Comparison of ENCODE assay signal across 32 cellular contexts in the genomic region with DNA sequence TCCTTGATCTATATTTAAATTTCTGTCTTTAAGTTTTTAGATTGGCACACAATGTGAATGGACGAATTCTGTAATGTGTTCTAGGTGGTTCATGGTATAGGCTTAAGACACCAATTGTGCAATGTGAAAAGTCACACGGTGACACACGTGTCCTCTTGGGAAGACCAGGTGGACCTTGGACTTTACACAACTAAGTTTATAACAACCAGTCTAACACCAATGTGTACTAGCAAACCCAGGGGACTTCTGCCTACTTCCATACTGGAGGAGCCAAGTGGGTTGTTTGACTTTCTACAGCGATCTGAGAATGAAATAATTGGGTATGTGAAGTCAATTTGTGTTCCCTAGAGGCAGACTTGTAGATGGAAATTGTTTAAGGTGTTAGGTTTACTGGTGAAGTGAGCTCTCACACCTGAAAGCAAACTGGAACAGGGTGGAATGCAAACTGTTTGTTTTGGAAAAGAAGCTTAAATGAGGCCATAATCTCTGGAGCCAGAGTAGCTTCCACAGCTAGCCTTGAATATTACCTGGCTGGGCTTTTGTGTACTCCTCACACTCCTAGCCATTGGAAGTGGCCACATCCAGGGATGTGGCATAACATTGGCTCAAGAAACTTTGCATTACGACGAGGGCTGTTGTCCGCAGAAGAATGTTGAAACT. TPM values are rescaled to one million over a fixed set of nuclear protein-coding genes. Genes with fewer than 3 reads are reported as not detected.
A peak's percentile ranks its signal among the peaks of the same experiment; 100 is the strongest.
DNase-seq lines count a peak whose midpoint lies in the region; ATAC-seq, FAIRE-seq and TF ChIP-seq lines count a peak whose summit lies in the region.
"Had no signal": no experiment of that assay in that cellular context is flagged by ENCODE, and none has a peak within 500 bp of the region (broad histone marks: within the 10 kb centered on the region; RNA-seq: fewer than 3 reads in every experiment).

No MANE protein-coding gene starts in this region.

- H3K4me1 ChIP-seq in Caco-2, result peaks cover 18% of the 10 kb centered on the region
- H3K4me1 ChIP-seq in K562 (replicated peaks in 1 of 2; ENCODE audit: control insufficient read depth in 2 of 2, insufficient read depth in 2 of 2, low read length in 2 of 2), result peaks cover 0 to 41% of the 10 kb centered on the region in 2 experiments; a peak in 3 of 5 replicates
- H3K4me1 ChIP-seq: neural progenitor cell, testis had no signal

- no peaks in the 10 kb centered on the region for H3K27me3 Mint-ChIP-seq in activated CD4-positive, alpha-beta T cell treated with anti-CD3 and anti-CD28 coated beads, Interleukin-2, amount 10 ng/mL, durations not matched to agents 7 days and 5 days
- no peaks in the 10 kb centered on the region for H3K27me3 Mint-ChIP-seq in Caco-2 (ENCODE audit: insufficient read depth, unreplicated experiment)
- H3K27me3 Mint-ChIP-seq in naive thymus-derived CD8-positive, alpha-beta T cell, result no peaks in the 10 kb centered on the region
- H3K27me3 Mint-ChIP-seq: activated naive CD4-positive, alpha-beta T cell treated with anti-CD3 and anti-CD28 coated beads, Interleukin-2, amount 50 U/mL, for 24 hours had no signal

- TF ChIP-seq RAD21 in K562 (CRISPR knock-in tag; conservative IDR thresholded peaks at IDR 0.05 in 1 of 2, IDR thresholded peaks at IDR 0.05 in 1 of 2), result no peak

- H3K4me3 Mint-ChIP-seq in activated CD4-positive, alpha-beta T cell treated with anti-CD3 and anti-CD28 coated beads, Interleukin-2, amount 10 ng/mL, durations not matched to agents 7 days and 5 days, result no peak overlapping the region
- no peak overlapping the region for H3K4me3 Mint-ChIP-seq in Caco-2 (ENCODE audit: unreplicated experiment)
- peak overlapping the region in 7 of 10 donors; percentile 9 to 73 (median 29) for H3K4me3 Mint-ChIP-seq in naive thymus-derived CD8-positive, alpha-beta T cell
- H3K4me3 Mint-ChIP-seq: neural progenitor cell had no signal

- TF ChIP-seq POLR2A in K562 (conservative IDR thresholded peaks at IDR 0.05), result no peak

- no peaks in the 10 kb centered on the region for H3K9me3 Mint-ChIP-seq in activated CD4-positive, alpha-beta T cell treated with anti-CD3 and anti-CD28 coated beads, Interleukin-2, amount 10 ng/mL, durations not matched to agents 7 days and 5 days
- no peaks in the 10 kb centered on the region for H3K9me3 Mint-ChIP-seq in Caco-2 (ENCODE audit: unreplicated experiment)
- no peaks in the 10 kb centered on the region for H3K9me3 Mint-ChIP-seq in naive thymus-derived CD8-positive, alpha-beta T cell
- H3K9me3 Mint-ChIP-seq: activated naive CD4-positive, alpha-beta T cell treated with anti-CD3 and anti-CD28 coated beads, Interleukin-2, amount 50 U/mL, for 24 hours; activated T-cell treated with anti-CD3 and anti-CD28 coated beads, Interleukin-2, amount 50 U/mL, for 72 hours; CD8-positive, alpha-beta T cell; neural progenitor cell had no signal

- no peaks in the 10 kb centered on the region for H3K79me2 ChIP-seq in K562 (ENCODE audit: control insufficient read depth, insufficient read depth, low read length)

- no peaks in the 10 kb centered on the region for H3K36me3 ChIP-seq in Caco-2 (ENCODE audit: control insufficient read depth, insufficient read depth, low read length)
- no peaks in the 10 kb centered on the region; the same call in 2 of the 3 replicates for H3K36me3 ChIP-seq in K562 (ENCODE audit: control insufficient read depth, insufficient read depth, low read length)
- H3K36me3 ChIP-seq: heart right ventricle, neural progenitor cell, WERI-Rb-1 had no signal

- POLR2A ChIA-PET in activated CD4-positive, alpha-beta T cell treated with anti-CD3 and anti-CD28 coated beads, Interleukin-2, amount 10 ng/mL, durations not matched to agents 7 days and 5 days (lab: Charles Lee), result no interaction called here
- POLR2A ChIA-PET in Caco-2 (lab: Charles Lee) (no interaction called here), K562 (lab: Yijun Ruan, JAX) (interaction anchor here (0.6 to 0.9 kb wide), 3 partner anchors 12 to 243 kb away, joined by 3 to 5 read pairs (median 4); no protein-coding TSS in a partner anchor)
- POLR2A ChIA-PET in naive thymus-derived CD8-positive, alpha-beta T cell (lab: Charles Lee), result interaction anchor here (0.8 to 1.4 kb wide), 3 partner anchors 10 to 299 kb away, joined by 3 to 6 read pairs (median 3); no protein-coding TSS in a partner anchor

- no peaks in the 10 kb centered on the region for H3K27me3 ChIP-seq in Caco-2 (replicated peaks; ENCODE audit: control insufficient read depth, insufficient read depth, low read length)
- H3K27me3 ChIP-seq in K562 (ENCODE audit: control insufficient read depth in 2 of 2, insufficient read depth in 2 of 2, low read length in 2 of 2), result no peaks in the 10 kb centered on the region
- H3K27me3 ChIP-seq: neural progenitor cell, testis had no signal

- no peaks in the 10 kb centered on the region for H4K20me1 ChIP-seq in K562 (replicated peaks; ENCODE audit: control insufficient read depth, insufficient read depth, low read length)

- H3K9me3 ChIP-seq in Caco-2 (no peaks in the 10 kb centered on the region), K562 (replicated peaks; ENCODE audit: control insufficient read depth, insufficient read depth, low read depth, low read length) (no peaks in the 10 kb centered on the region)
- H3K9me3 ChIP-seq: heart right ventricle, testis had no signal

- H3K4me2 ChIP-seq in K562 (ENCODE audit: insufficient read depth, low read length), result no peak overlapping the region
- H3K4me2 ChIP-seq: neural progenitor cell had no signal

- H2AFZ ChIP-seq in K562 (ENCODE audit: low read depth, low read length), result peak overlapping the region; percentile 48
- H2AFZ ChIP-seq: neural progenitor cell had no signal

- peaks cover 20% of the 10 kb centered on the region for H3K4me1 Mint-ChIP-seq in activated CD4-positive, alpha-beta T cell treated with anti-CD3 and anti-CD28 coated beads, Interleukin-2, amount 10 ng/mL, durations not matched to agents 7 days and 5 days
- H3K4me1 Mint-ChIP-seq in Caco-2 (ENCODE audit: low read depth, unreplicated experiment), result peaks cover 15% of the 10 kb centered on the region
- H3K4me1 Mint-ChIP-seq in naive thymus-derived CD8-positive, alpha-beta T cell, result peaks cover 11 to 61% (median 42%) of the 10 kb centered on the region in 4 donors

- H3K27ac ChIP-seq in K562 (ENCODE audit: extremely low read depth, low read depth, low read length), result no peak overlapping the region
- H3K27ac ChIP-seq: heart right ventricle, neural progenitor cell, testis, WERI-Rb-1 had no signal

- H3K9me1 ChIP-seq in K562 (ENCODE audit: control insufficient read depth, insufficient read depth, low read length), result no peaks in the 10 kb centered on the region

- TF ChIP-seq CTCF in Caco-2 (IDR thresholded peaks at IDR 0.05; ENCODE audit: insufficient read depth in 1 of 2, low read depth in 1 of 2, low read length in 1 of 2, severe bottlenecking in 1 of 2, unreplicated experiment in 1 of 2), result no peak
- no peak for TF ChIP-seq CTCF in K562 (IDR thresholded peaks at IDR 0.05 in 2 of 3, conservative IDR thresholded peaks at IDR 0.05 in 1 of 3; ENCODE audit: insufficient read depth in 2 of 3, low read depth in 1 of 3, low read length in 3 of 3)
- TF ChIP-seq CTCF in D721Med (IDR thresholded peaks at IDR 0.05; ENCODE audit: insufficient read depth, missing control alignments), result no peak

- H3K9ac ChIP-seq in K562 (ENCODE audit: insufficient read depth in 1 of 2, low read depth in 2 of 2, low read length in 2 of 2), result no peak overlapping the region
- H3K9ac ChIP-seq: neural progenitor cell had no signal

- in situ Hi-C loops in K562 (cut with MboI), result loop anchor here (5.0 to 25.0 kb wide), 2 partner anchors 385 to 1250 kb away; no protein-coding TSS in a partner anchor

- peak overlapping the region; percentile 47 for H3K27ac Mint-ChIP-seq in activated CD4-positive, alpha-beta T cell treated with anti-CD3 and anti-CD28 coated beads, Interleukin-2, amount 10 ng/mL, durations not matched to agents 7 days and 5 days
- peak overlapping the region; percentile 67 for H3K27ac Mint-ChIP-seq in Caco-2 (ENCODE audit: unreplicated experiment)
- peak overlapping the region in 6 of 10 donors; percentile 3 to 83 (median 59) for H3K27ac Mint-ChIP-seq in naive thymus-derived CD8-positive, alpha-beta T cell
- H3K27ac Mint-ChIP-seq: activated T-cell treated with anti-CD3 and anti-CD28 coated beads, Interleukin-2, amount 50 U/mL, for 72 hours; neural progenitor cell had no signal

- no peak for ATAC-seq in K562
- ATAC-seq in naive thymus-derived CD8-positive, alpha-beta T cell, result no peak

- WGBS in K562 (ENCODE audit: insufficient coverage, low coverage, missing lambda C conversion rate), result 73% methylated on average over 7 of the region's 7 CpGs

- CTCF ChIA-PET in activated CD4-positive, alpha-beta T cell treated with anti-CD3 and anti-CD28 coated beads, Interleukin-2, amount 10 ng/mL, durations not matched to agents 7 days and 5 days (lab: Charles Lee), result interaction anchor here (1.0 to 2.5 kb wide), 4 partner anchors 9 to 298 kb away, joined by 3 to 9 read pairs (median 6); no protein-coding TSS in a partner anchor
- CTCF ChIA-PET in Caco-2 (lab: Charles Lee), result interaction anchor here (1.2 kb wide), 1 partner anchor 376 kb away, joined by 3 read pairs; no protein-coding TSS in a partner anchor
- CTCF ChIA-PET in K562 (lab: Yijun Ruan, JAX; ENCODE audit: low intra/inter-chr PET ratio), result interaction anchor here (1.9 to 2.9 kb wide), 2 partner anchors 242 to 387 kb away, joined by 6 to 17 read pairs; no protein-coding TSS in a partner anchor

- no peak for TF ChIP-seq EP300 in K562 (IDR thresholded peaks at IDR 0.05; ENCODE audit: low read length)

- H3K36me3 Mint-ChIP-seq in activated CD4-positive, alpha-beta T cell treated with anti-CD3 and anti-CD28 coated beads, Interleukin-2, amount 10 ng/mL, durations not matched to agents 7 days and 5 days (ENCODE audit: low read depth), result no peaks in the 10 kb centered on the region
- H3K36me3 Mint-ChIP-seq in Caco-2 (ENCODE audit: insufficient read depth, unreplicated experiment), result no peaks in the 10 kb centered on the region
- H3K36me3 Mint-ChIP-seq in naive thymus-derived CD8-positive, alpha-beta T cell, result no peaks in the 10 kb centered on the region
- H3K36me3 Mint-ChIP-seq: activated naive CD4-positive, alpha-beta T cell treated with anti-CD3 and anti-CD28 coated beads, Interleukin-2, amount 50 U/mL, for 24 hours; CD8-positive, alpha-beta T cell; neural progenitor cell had no signal

- intact Hi-C loops in Caco-2 (cut with micrococcal nuclease; ENCODE audit: unreplicated experiment), result loop anchor here (1.0 to 10.0 kb wide), 2 partner anchors 51 to 102 kb away; no protein-coding TSS in a partner anchor
- intact Hi-C loops in K562 (cut with micrococcal nuclease), result no loop called here

- no peak overlapping the region for H3K4me3 ChIP-seq in Caco-2 (ENCODE audit: low read depth, low read length)
- no peak overlapping the region for H3K4me3 ChIP-seq in K562
- H3K4me3 ChIP-seq: heart right ventricle, neural progenitor cell, testis had no signal

- FAIRE-seq in K562 (lab: Jason Lieb, UNC) (no peak), D721Med (lab: Jason Lieb, UNC) (no peak)
- FAIRE-seq: bronchial epithelial cell, endothelial cell of umbilical vein, frontal cortex, GM12891, urothelium cell line had no signal

- no peak for DNase-seq in activated CD4-positive, alpha-beta T cell treated with anti-CD3 and anti-CD28 coated beads, Interleukin-2, amount 10 ng/mL, durations not matched to agents 7 days and 5 days
- no peak for DNase-seq in activated CD4-positive, alpha-beta T cell treated with anti-CD3 and anti-CD28 coated beads, Interleukin-2, amount 50 U/mL, for 1 hour
- DNase-seq in Caco-2 (peak; percentile 19 to 47), K562 (ENCODE audit: extremely low read depth in 1 of 4, low spot score in 3 of 4) (no peak), GDM1 (lab: John Stamatoyannopoulos, UW) (no peak), T-helper 9 cell (no peak), D721Med (ENCODE audit: insufficient read length, low spot score) (no peak)
- DNase-seq in naive thymus-derived CD8-positive, alpha-beta T cell, result no peak
- DNase-seq: activated CD4-positive, alpha-beta T cell treated with anti-CD3 and anti-CD28 coated beads for 4 hours; DMS153; H7; Karpas-422; kidney glomerular epithelial cell; mammary epithelial cell; NCI-H1436; NCI-H2081; NCI-H2227 treated with DMSO at 0.1 percent for 48 hours; NCI-H526; Right ventricle myocardium superior; stimulated activated naive CD4-positive, alpha-beta T cell treated with Interleukin-2 at 50 U/mL for 16 hours; testis; WERI-Rb-1 had no signal

- BruUV-seq in Caco-2 (replicated peaks; lab: Mats Ljungman, UMichigan), result no TSS peak
- no TSS peak for BruUV-seq in K562 (replicated peaks; lab: Mats Ljungman, UMichigan)

RNA-seq across cellular contexts. Expression of a gene that starts 45.9 kb away (rescaled TPM):
- 100 to 1,000 TPM; 452 to 454 TPM for total RNA-seq in activated CD4-positive, alpha-beta T cell treated with anti-CD3 and anti-CD28 coated beads, Interleukin-2, amount 10 ng/mL, durations not matched to agents 7 days and 5 days
- total RNA-seq in Caco-2 (2022) (250 and 270 TPM in 2 replicates), K562 (2014; rRNA removed) (151 and 154 TPM in 2 replicates), K562 (2014; rRNA removed; fragmentation: Illumina TruSeq; extraction: Trizol) (111 and 112 TPM in 2 replicates), K562 (2015; rRNA removed; fragmentation: Illumina TruSeq; extraction: Trizol) (120 and 124 TPM in 2 replicates), K562 (2021) (186 and 213 TPM in 2 replicates)
- 72.4 and 125 TPM in 2 replicates for total RNA-seq in K562 (2011; cell fraction: chromatin; rRNA removed; ENCODE audit: low replicate concordance)
- total RNA-seq in K562 (2011; cell fraction: nucleolus; rRNA removed), result 75.3 and 90.2 TPM in 2 replicates
- 64.2 and 70.3 TPM in 2 replicates for total RNA-seq in K562 (2011; cell fraction: nucleoplasm; rRNA removed)
- polyA plus RNA-seq in K562 (2011; rRNA removed) (140 and 186 TPM in 2 replicates), K562 (2014; fragmentation: Illumina TruSeq; extraction: Trizol) (139 and 149 TPM in 2 replicates), K562 (2014; fragmentation: Nextera tagmentation; extraction: Ambion mirVana) (10 to 100 TPM; 16.1 to 23.0 TPM), K562 (2014; rRNA removed) (120 and 125 TPM in 2 replicates)
- 176 and 298 TPM in 2 replicates for polyA plus RNA-seq in K562 (2011; cell fraction: cytosol; rRNA removed)
- polyA plus RNA-seq in K562 (2011; cell fraction: nucleus; rRNA removed), result 133 and 190 TPM in 2 replicates
- polyA plus RNA-seq in K562 (2012), result 144 and 177 TPM in 2 replicates
- polyA minus RNA-seq in K562 (2011; rRNA and poly(A)+ RNA removed), result 188 and 256 TPM in 2 replicates
- 111 and 132 TPM in 2 replicates for polyA minus RNA-seq in K562 (2011; cell fraction: cytosol; rRNA and poly(A)+ RNA removed)
- 53.7 and 56.2 TPM in 2 replicates for polyA minus RNA-seq in K562 (2011; cell fraction: nucleus; rRNA and poly(A)+ RNA removed)
- total RNA-seq in naive thymus-derived CD8-positive, alpha-beta T cell, result 100 to 1,000 TPM; 295 to 300 TPM
- 100 to 1,000 TPM; 304 to 378 (median 322) TPM for polyA plus RNA-seq in naive thymus-derived CD8-positive, alpha-beta T cell

Comparison
In these comparisons a context has a peak if more than half of its experiments do, and no peak if none do; other contexts are left out.
1. DNase-seq: peak in Caco-2 (2 of 2); none in activated CD4-positive, alpha-beta T cell treated with anti-CD3 and anti-CD28 coated beads, Interleukin-2, amount 10 ng/mL, durations not matched to agents 7 days and 5 days (single experiment), activated CD4-positive, alpha-beta T cell treated with anti-CD3 and anti-CD28 coated beads, Interleukin-2, amount 50 U/mL, for 1 hour (single experiment), K562 (0 of 4), naive thymus-derived CD8-positive, alpha-beta T cell (0 of 10), GDM1 (single experiment), T-helper 9 cell (single experiment) and D721Med (single experiment).
2. H3K4me3 Mint-ChIP-seq: peak in naive thymus-derived CD8-positive, alpha-beta T cell (7 of 10); none in activated CD4-positive, alpha-beta T cell treated with anti-CD3 and anti-CD28 coated beads, Interleukin-2, amount 10 ng/mL, durations not matched to agents 7 days and 5 days (single experiment) and Caco-2 (single experiment).
3. POLR2A ChIA-PET loops: an anchor here in K562 (0.6 to 0.9 kb wide) and naive thymus-derived CD8-positive, alpha-beta T cell (0.8 to 1.4 kb wide); none called in activated CD4-positive, alpha-beta T cell treated with anti-CD3 and anti-CD28 coated beads, Interleukin-2, amount 10 ng/mL, durations not matched to agents 7 days and 5 days and Caco-2.
4. Peak in every context shown above with its lines, with median percentiles within 50 percentile points of each other: H3K27ac Mint-ChIP-seq.